In the genomic region with DNA sequence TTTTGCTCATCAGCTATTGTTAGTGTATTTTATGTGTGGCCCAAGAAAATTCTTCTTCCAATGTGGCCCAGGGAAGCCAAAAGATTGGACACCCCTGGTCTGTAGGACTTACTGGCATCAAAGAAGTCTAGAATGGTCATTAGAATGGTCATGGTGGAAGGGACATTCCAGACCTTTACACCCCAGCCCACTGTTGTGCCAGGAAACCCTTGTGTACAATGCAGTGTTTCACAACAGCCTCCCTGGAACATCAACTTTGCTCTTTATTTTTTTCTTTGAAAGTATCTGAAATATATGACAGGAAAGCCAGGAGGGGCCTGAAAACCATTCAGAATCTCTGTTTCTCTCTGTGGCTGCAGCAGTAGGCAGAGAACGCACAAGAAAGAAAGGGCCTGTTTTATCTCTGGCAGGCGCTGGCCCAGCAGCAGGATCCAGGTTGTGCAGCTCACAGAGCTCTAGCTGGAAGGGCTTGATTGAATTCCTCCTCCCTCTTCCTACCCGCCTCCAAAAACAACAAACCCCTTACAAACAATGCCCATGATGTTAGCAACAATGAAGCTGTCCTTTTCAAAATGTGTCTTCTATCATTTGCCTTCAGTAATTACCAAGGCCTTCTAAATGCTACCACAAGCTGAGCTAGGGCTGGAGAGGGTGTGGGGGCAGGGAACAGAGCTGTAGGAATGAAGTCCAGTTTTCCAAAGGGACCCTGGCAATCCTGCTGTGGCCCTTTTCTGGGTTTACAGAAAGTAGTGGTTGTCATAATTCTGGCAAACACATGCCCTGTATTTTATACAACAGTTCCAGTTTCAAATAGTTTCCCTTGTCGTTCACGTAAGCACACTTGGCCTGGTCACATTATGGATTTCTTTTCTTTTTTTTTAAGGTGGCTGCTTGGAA, we compare ENCODE assay signal across 19 cellular contexts. TPM values are rescaled to one million over a fixed set of nuclear protein-coding genes. Genes with fewer than 3 reads are reported as not detected.
"Had no signal": no experiment of that assay in that cellular context is flagged by ENCODE, and none has a peak within 500 bp of the region (broad histone marks: within the 10 kb centered on the region; RNA-seq: fewer than 3 reads in every experiment).

No MANE protein-coding gene starts in this region.

- H3K27ac Mint-ChIP-seq: activated naive CD4-positive, alpha-beta T cell treated with anti-CD3 and anti-CD28 coated beads, Interleukin-2, amount 50 U/mL, for 72 hours had no signal

- H3K36me3 Mint-ChIP-seq: activated naive CD4-positive, alpha-beta T cell treated with anti-CD3 and anti-CD28 coated beads, Interleukin-2, amount 50 U/mL, for 72 hours had no signal

- H3K27me3 ChIP-seq: ovary, right atrium auricular region, stomach, vagina had no signal

- H3K36me3 ChIP-seq: ovary, right atrium auricular region, stomach, vagina had no signal

- H3K27ac ChIP-seq: right atrium auricular region, vagina had no signal

- ATAC-seq: activated naive CD4-positive, alpha-beta T cell treated with anti-CD3 and anti-CD28 coated beads, Interleukin-2, amount 50 U/mL, for 72 hours had no signal

- H3K4me3 ChIP-seq: lung, ovary, right atrium auricular region, stomach, vagina had no signal

- DNase-seq: activated CD4-positive, alpha-beta T cell treated with anti-CD3 and anti-CD28 coated beads, Interleukin-2, amount 50 U/mL, for 4 hours; activated CD4-positive, CD25-positive, alpha-beta regulatory T cell treated with anti-CD3 and anti-CD28 coated beads, Interleukin-2, amount 50 U/mL, for 72 hours; activated effector memory CD4-positive, alpha-beta T cell treated with Interleukin-2 at 50 U/mL for 16 hours; activated T-cell treated with anti-CD3 and anti-CD28 coated beads, Interleukin-2, amount 50 U/mL, for 1 hour; amygdala; hippocampal formation; ovary; small intestine; stomach had no signal

- H3K4me1 ChIP-seq: right atrium auricular region, stomach, vagina had no signal

- H3K9me3 ChIP-seq: ovary, vagina had no signal

RNA-seq across cellular contexts. Expression of a gene that starts 32.3 kb away (rescaled TPM):
- total RNA-seq: bronchial epithelial cell; fibroblast of lung; lung; mononuclear cell; ovary; right atrium auricular region; stomach; T-helper 2 cell treated with Interferon-gamma antibody and Interleukin-4, amounts not matched to agents 100 ng/mL and 5 ng/mL, for 36 hours; vagina had no signal
- polyA plus RNA-seq: fibroblast of lung, lung, neural cell, ovary, small intestine, stomach, thymus had no signal
